8 cellular contexts compared by ENCODE assay signal in the genomic region with DNA sequence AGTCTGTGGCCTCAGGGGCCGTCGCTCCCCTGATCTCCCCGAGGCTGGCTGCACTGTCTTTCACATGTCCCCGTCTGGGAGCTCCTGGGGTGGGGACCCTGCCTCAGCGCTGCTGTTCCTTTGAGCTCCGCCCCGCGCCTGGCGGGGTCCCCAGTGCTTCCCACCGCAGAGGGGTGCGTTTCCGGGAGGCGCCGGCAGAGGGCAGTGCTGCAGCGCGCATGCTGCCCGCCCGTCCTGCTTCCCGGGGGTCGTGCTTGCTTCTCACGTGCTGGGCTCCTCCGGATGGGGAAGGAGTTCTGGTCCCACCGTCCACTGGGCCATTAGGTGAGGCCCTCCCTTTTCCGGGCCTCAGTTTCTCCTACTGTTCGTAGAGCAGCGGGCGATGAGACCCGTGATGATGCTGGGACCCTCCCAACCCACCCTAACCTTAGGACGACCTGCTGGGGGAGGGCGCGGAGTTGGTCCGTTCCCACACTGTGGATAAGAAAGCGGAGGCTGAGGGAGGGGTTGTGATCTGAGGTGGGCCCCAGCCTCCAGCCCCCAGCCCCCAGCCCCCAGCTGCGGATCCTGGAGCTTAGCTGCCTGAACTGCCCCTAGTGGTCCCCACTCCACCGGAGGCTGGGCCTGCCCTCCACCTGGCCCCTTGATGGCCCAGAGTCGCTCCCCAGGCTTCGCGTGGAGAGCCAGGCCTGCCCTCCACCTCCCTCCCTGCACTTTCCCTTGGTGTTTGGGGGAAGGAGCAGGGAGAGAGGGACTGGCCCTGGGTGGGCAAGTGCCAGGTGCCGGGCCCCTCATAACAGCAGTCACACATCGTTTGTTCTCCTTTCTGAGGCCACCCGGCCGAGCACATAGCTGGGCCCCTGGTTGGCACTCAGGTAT. TPM values are rescaled to one million over a fixed set of nuclear protein-coding genes. Genes with fewer than 3 reads are reported as not detected.
DNase-seq lines count a peak whose midpoint lies in the region; ATAC-seq, FAIRE-seq and TF ChIP-seq lines count a peak whose summit lies in the region.

No MANE protein-coding gene starts in this region.

- H3K27ac ChIP-seq in A673 (ENCODE audit: low read depth, low read length, poor library complexity, severe bottlenecking) (no peak overlapping the region), mammary epithelial cell (ENCODE audit: insufficient read depth, low read depth, low read length) (no peak overlapping the region), upper lobe of right lung (no peak overlapping the region)

- dilution Hi-C loops in mammary epithelial cell (cut with HindIII; ENCODE audit: low sequenced_read_pairs) = no loop called here

- H3K4me2 ChIP-seq in mammary epithelial cell (ENCODE audit: insufficient read depth, low read depth, low read length) = no peak overlapping the region

- H3K9me3 ChIP-seq in A673 (ENCODE audit: low read depth, low read length, poor library complexity, severe bottlenecking) (no peaks in the 10 kb centered on the region), mammary epithelial cell (replicated peaks; ENCODE audit: insufficient read depth, low read length) (no peaks in the 10 kb centered on the region), upper lobe of right lung (no peaks in the 10 kb centered on the region)

- in situ Hi-C loops in mammary epithelial cell (cut with MboI; ENCODE audit: low sequenced_read_pairs in 2 of 2) = loop anchor here in 1 of 2 donors (25.0 kb wide), 1 partner anchor 304 kb away; no protein-coding TSS in a partner anchor

- TF ChIP-seq CTCF in A673 (conservative IDR thresholded peaks at IDR 0.05; ENCODE audit: low read depth, low read length) (peak; percentile 94), mammary epithelial cell (conservative IDR thresholded peaks at IDR 0.05 in 1 of 2, IDR thresholded peaks at IDR 0.05 in 1 of 2; ENCODE audit: extremely low read depth in 1 of 2, insufficient read depth in 1 of 2, low read depth in 1 of 2, low read length in 2 of 2) (peak; percentile 53 to 91), mesothelial cell of epicardium (IDR thresholded peaks at IDR 0.05; ENCODE audit: unreplicated experiment) (peak; percentile 92), upper lobe of right lung (IDR thresholded peaks at IDR 0.05) (peak; percentile 95)

- ATAC-seq in upper lobe of right lung = peak; percentile 44

- H3K36me3 ChIP-seq in A673 (ENCODE audit: insufficient read depth, low read length, poor library complexity, severe bottlenecking) (no peaks in the 10 kb centered on the region), mammary epithelial cell (ENCODE audit: insufficient read depth, low read length) (no peaks in the 10 kb centered on the region), upper lobe of right lung (no peaks in the 10 kb centered on the region)

- intact Hi-C loops in A673 (cut with micrococcal nuclease; ENCODE audit: unreplicated experiment) (no loop called here), mammary epithelial cell (cut with micrococcal nuclease) (loop anchor here (1.0 kb wide), 1 partner anchor 310 kb away; no protein-coding TSS in a partner anchor), upper lobe of right lung (cut with DNase I) (no loop called here)

- no peaks in the 10 kb centered on the region for H3K79me2 ChIP-seq in mammary epithelial cell (ENCODE audit: insufficient read depth, low read length)

- H3K27me3 ChIP-seq in A673 (replicated peaks; ENCODE audit: insufficient read depth, low read depth, low read length, poor library complexity) (no peaks in the 10 kb centered on the region), mammary epithelial cell (ENCODE audit: insufficient read depth, low read length) (no peaks in the 10 kb centered on the region), upper lobe of right lung (no peaks in the 10 kb centered on the region)

- no peak for TF ChIP-seq POLR2A in GM12892 (IDR thresholded peaks at IDR 0.05; ENCODE audit: low read depth, low read length)

- H3K4me3 ChIP-seq in A673 (ENCODE audit: low read depth, low read length, poor library complexity, severe bottlenecking) (no peak overlapping the region), mammary epithelial cell (replicated peaks in 1 of 3; ENCODE audit: insufficient read depth in 1 of 3, low read depth in 2 of 3, low read length in 3 of 3) (no peak overlapping the region), upper lobe of right lung (no peak overlapping the region)

- no peak overlapping the region for H2AFZ ChIP-seq in mammary epithelial cell (ENCODE audit: low read depth, low read length)

- peaks cover 1% of the 10 kb centered on the region for H3K36me3 Mint-ChIP-seq in mesothelial cell of epicardium

- POLR2A ChIA-PET in A673 (lab: Charles Lee; ENCODE audit: low non-redundant PET) = no interaction called here

- no peaks in the 10 kb centered on the region for H3K4me1 Mint-ChIP-seq in mesothelial cell of epicardium

- no peaks in the 10 kb centered on the region for H4K20me1 ChIP-seq in mammary epithelial cell (ENCODE audit: insufficient read depth, low read length)

- DNase-seq in A673 (ENCODE audit: low spot score) = peak; percentile 63
- peak; percentile 83 for DNase-seq in GM12892 (ENCODE audit: insufficient read length)
- DNase-seq in T-helper 9 cell = peak; percentile 25
- no peak for DNase-seq in mammary epithelial cell
- peak; percentile 56 to 88 for DNase-seq in mesothelial cell of epicardium (ENCODE audit: low spot score in 2 of 2, unreplicated experiment in 2 of 2)
- no peak for DNase-seq in upper lobe of right lung
- DNase-seq in DMS79 treated with DMSO at 0.1 percent for 48 hours (lab: John Stamatoyannopoulos, UW) = no peak
- no peak for DNase-seq in T1000 (lab: John Stamatoyannopoulos, UW)

- no peak overlapping the region for H3K9ac ChIP-seq in mammary epithelial cell (ENCODE audit: insufficient read depth, low read length)

- WGBS in mammary epithelial cell (ENCODE audit: low coverage, missing lambda C conversion rate) = 4% methylated on average over 20 of the region's 42 CpGs

- no peaks in the 10 kb centered on the region for H3K27me3 Mint-ChIP-seq in mesothelial cell of epicardium (ENCODE audit: low read depth)

- CTCF ChIA-PET in A673 (lab: Charles Lee) = interaction anchor here (0.5 to 1.6 kb wide), 5 partner anchors 10 to 302 kb away, joined by 3 to 12 read pairs (median 3); no protein-coding TSS in a partner anchor
- CTCF ChIA-PET in mammary epithelial cell (lab: Charles Lee; ENCODE audit: low non-redundant PET) = no interaction called here

- peaks cover 12% of the 10 kb centered on the region for H3K4me1 ChIP-seq in A673 (ENCODE audit: insufficient read depth, low read length, poor library complexity, severe bottlenecking)
- no peaks in the 10 kb centered on the region for H3K4me1 ChIP-seq in mammary epithelial cell (ENCODE audit: insufficient read depth, low read length)
- H3K4me1 ChIP-seq in upper lobe of right lung = no peaks in the 10 kb centered on the region

- H3K9me3 Mint-ChIP-seq in mesothelial cell of epicardium = no peaks in the 10 kb centered on the region

- no peak for FAIRE-seq in GM12892 (lab: Jason Lieb, UNC)

- no peak overlapping the region for H3K27ac Mint-ChIP-seq in mesothelial cell of epicardium

- no peak overlapping the region for H3K4me3 Mint-ChIP-seq in mesothelial cell of epicardium

- BruUV-seq in A673 (replicated peaks; lab: Mats Ljungman, UMichigan) (no TSS peak), mammary epithelial cell (replicated peaks; lab: Mats Ljungman, UMichigan) (no TSS peak)

RNA-seq across cellular contexts. Expression of a gene that starts 15.3 kb away (rescaled TPM):
- 0.28 and 0.34 TPM in 2 replicates for total RNA-seq in A673 (2021)
- polyA plus RNA-seq in GM12892 (2012; ENCODE audit: missing spikeins) = not detected
- not detected for total RNA-seq in mammary epithelial cell
- not detected for polyA plus RNA-seq in mammary epithelial cell
- not detected for polyA minus RNA-seq in mammary epithelial cell
- 32.0 to 38.6 TPM (median 32.8 TPM) in 3 replicates for total RNA-seq in mesothelial cell of epicardium
- total RNA-seq in upper lobe of right lung = 6.7 TPM

RNA-seq across cellular contexts. Expression of a gene that starts 27.6 kb away (rescaled TPM):
- not detected in 2 replicates for total RNA-seq in A673 (2021)
- not detected for polyA plus RNA-seq in GM12892 (2012; ENCODE audit: missing spikeins)
- total RNA-seq in mammary epithelial cell = not detected
- not detected for polyA plus RNA-seq in mammary epithelial cell
- not detected for polyA minus RNA-seq in mammary epithelial cell
- 2.4 to 3.8 TPM (median 3.2 TPM) in 3 replicates for total RNA-seq in mesothelial cell of epicardium
- total RNA-seq in upper lobe of right lung = 0.23 TPM

Comparison
In these comparisons a context has a peak if more than half of its experiments do, and no peak if none do; other contexts are left out.
1. DNase-seq: peak in A673 (single experiment), GM12892 (single experiment), T-helper 9 cell (single experiment) and mesothelial cell of epicardium (2 of 2); none in mammary epithelial cell (single experiment), upper lobe of right lung (single experiment), DMS79 treated with DMSO at 0.1 percent for 48 hours (single experiment) and T1000 (single experiment).
2. Peak in every context shown above with its lines, with median percentiles within 50 percentile points of each other: CTCF ChIP-seq.